ENCODE assay signal across 39 cellular contexts in the genomic region with DNA sequence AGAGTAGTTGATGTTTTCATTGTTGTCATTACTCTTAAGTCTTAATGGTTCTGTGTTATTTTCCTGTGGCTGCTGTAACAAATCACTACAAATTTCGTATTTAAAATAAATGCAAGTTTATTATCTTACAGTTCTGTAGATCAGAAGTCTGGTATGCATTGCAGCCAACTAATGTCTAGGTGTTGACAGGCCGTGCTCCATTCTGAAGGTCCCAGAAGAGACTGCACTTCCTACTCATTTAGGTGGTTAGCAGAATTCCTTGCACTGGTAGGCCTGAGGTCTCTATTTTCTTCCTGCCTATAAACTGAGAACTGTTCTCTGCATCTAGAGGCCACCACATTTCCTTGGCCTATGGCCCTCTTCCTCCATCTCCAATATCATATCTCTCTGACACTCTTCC.
"Had no signal": no experiment of that assay in that cellular context is flagged by ENCODE, and none has a peak within 500 bp of the region (broad histone marks: within the 10 kb centered on the region; RNA-seq: fewer than 3 reads in every experiment).

No MANE protein-coding gene starts in this region.

- H3K4me3 ChIP-seq: adrenal gland, ascending aorta, body of pancreas, breast epithelium had no signal

- H3K27ac Mint-ChIP-seq: activated naive CD4-positive, alpha-beta T cell treated with anti-CD3 and anti-CD28 coated beads for 36 hours; activated naive CD4-positive, alpha-beta T cell treated with anti-CD3 and anti-CD28 coated beads, Interleukin-2, amount 10 ng/mL, durations not matched to agents 7 days and 5 days; activated naive CD4-positive, alpha-beta T cell treated with anti-CD3 and anti-CD28 coated beads, Interleukin-2, amount 50 U/mL, for 24 hours; activated naive CD4-positive, alpha-beta T cell treated with anti-CD3 and anti-CD28 coated beads, Interleukin-2, amount 50 U/mL, for 72 hours; activated naive CD8-positive, alpha-beta T cell; activated naive CD8-positive, alpha-beta T cell treated with anti-CD3 and anti-CD28 coated beads for 36 hours; activated naive CD8-positive, alpha-beta T cell treated with anti-CD3 and anti-CD28 coated beads, Interleukin-2, amount 10 ng/mL, durations not matched to agents 7 days and 5 days; activated naive CD8-positive, alpha-beta T cell treated with anti-CD3 and anti-CD28 coated beads, Interleukin-2, amount 50 U/mL, for 24 hours; activated T-cell treated with anti-CD3 and anti-CD28 coated beads, Interleukin-2, amount 50 U/mL, for 24 hours; activated T-cell treated with anti-CD3 and anti-CD28 coated beads, Interleukin-2, amount 50 U/mL, for 72 hours; activated T-helper 1 cell treated with anti-CD3 and anti-CD28 coated beads, Interleukin-12 subunit alpha, Interleukin-12 subunit beta, Interleukin-2, Interleukin-4 antibody, amounts not matched to agents 30 ng/mL and 10 ng/mL and 1 ng/mL, durations not matched to agents 14 hours and 24 hours and 36 hours; activated T-helper 17 cell treated with anti-CD3 and anti-CD28 coated beads, Interleukin-2, amount 50 U/mL, for 72 hours; activated T-helper 2 cell treated with anti-CD3 and anti-CD28 coated beads, Interferon-gamma antibody, Interleukin-2, Interleukin-4, amounts not matched to agents 10 μg/mL and 5 μg/mL and 100 μg/mL, durations not matched to agents 14 hours and 24 hours and 36 hours had no signal

- ATAC-seq: activated naive CD4-positive, alpha-beta T cell treated with anti-CD3 and anti-CD28 coated beads, Interleukin-2, amount 50 U/mL, for 72 hours; activated naive CD8-positive, alpha-beta T cell treated with anti-CD3 and anti-CD28 coated beads, Interleukin-2, amount 50 U/mL, for 24 hours; activated T-cell treated with anti-CD3 and anti-CD28 coated beads, Interleukin-2, amount 50 U/mL, for 4 hours; activated T-cell treated with anti-CD3 and anti-CD28 coated beads, Interleukin-2, amount 50 U/mL, for 72 hours; activated T-helper 17 cell treated with anti-CD3 and anti-CD28 coated beads, Interleukin-2, amount 50 U/mL, for 72 hours; body of pancreas had no signal

- H3K27ac ChIP-seq: adrenal gland, ascending aorta, body of pancreas, brain microvascular endothelial cell, breast epithelium had no signal

- H3K36me3 Mint-ChIP-seq: activated naive CD4-positive, alpha-beta T cell treated with anti-CD3 and anti-CD28 coated beads, Interleukin-2, amount 50 U/mL, for 24 hours; brain had no signal

- FAIRE-seq: astrocyte had no signal

- H3K27me3 ChIP-seq: adrenal gland, ascending aorta, body of pancreas, brain microvascular endothelial cell, breast epithelium had no signal

- H3K27me3 Mint-ChIP-seq: activated naive CD4-positive, alpha-beta T cell treated with anti-CD3 and anti-CD28 coated beads, Interleukin-2, amount 10 ng/mL, durations not matched to agents 7 days and 5 days; activated naive CD4-positive, alpha-beta T cell treated with anti-CD3 and anti-CD28 coated beads, Interleukin-2, amount 50 U/mL, for 24 hours; activated naive CD8-positive, alpha-beta T cell; activated naive CD8-positive, alpha-beta T cell treated with anti-CD3 and anti-CD28 coated beads for 36 hours; activated naive CD8-positive, alpha-beta T cell treated with anti-CD3 and anti-CD28 coated beads, Interleukin-2, amount 10 ng/mL, durations not matched to agents 7 days and 5 days; activated naive CD8-positive, alpha-beta T cell treated with anti-CD3 and anti-CD28 coated beads, Interleukin-2, amount 50 U/mL, for 24 hours; activated T-cell treated with anti-CD3 and anti-CD28 coated beads, Interleukin-2, amount 50 U/mL, for 24 hours; activated T-helper 17 cell treated with anti-CD3 and anti-CD28 coated beads, Interleukin-2, amount 50 U/mL, for 72 hours; brain; central memory CD8-positive, alpha-beta T cell had no signal

- H3K36me3 ChIP-seq: adrenal gland, ascending aorta, brain microvascular endothelial cell, breast epithelium had no signal

- H3K9me3 ChIP-seq: adrenal gland, ascending aorta, body of pancreas, breast epithelium had no signal

- H3K4me3 Mint-ChIP-seq: activated naive CD4-positive, alpha-beta T cell treated with anti-CD3 and anti-CD28 coated beads for 36 hours; activated naive CD4-positive, alpha-beta T cell treated with anti-CD3 and anti-CD28 coated beads, Interleukin-2, amount 10 ng/mL, durations not matched to agents 7 days and 5 days; activated naive CD4-positive, alpha-beta T cell treated with anti-CD3 and anti-CD28 coated beads, Interleukin-2, amount 50 U/mL, for 24 hours; activated naive CD8-positive, alpha-beta T cell; activated naive CD8-positive, alpha-beta T cell treated with anti-CD3 and anti-CD28 coated beads for 36 hours; activated naive CD8-positive, alpha-beta T cell treated with anti-CD3 and anti-CD28 coated beads, Interleukin-2, amount 10 ng/mL, durations not matched to agents 7 days and 5 days; activated naive CD8-positive, alpha-beta T cell treated with anti-CD3 and anti-CD28 coated beads, Interleukin-2, amount 50 U/mL, for 24 hours; activated T-cell treated with anti-CD3 and anti-CD28 coated beads, Interleukin-2, amount 50 U/mL, for 24 hours; activated T-cell treated with anti-CD3 and anti-CD28 coated beads, Interleukin-2, amount 50 U/mL, for 4 hours; activated T-cell treated with anti-CD3 and anti-CD28 coated beads, Interleukin-2, amount 50 U/mL, for 72 hours; activated T-helper 1 cell treated with anti-CD3 and anti-CD28 coated beads, Interleukin-12 subunit alpha, Interleukin-12 subunit beta, Interleukin-2, Interleukin-4 antibody, amounts not matched to agents 30 ng/mL and 10 ng/mL and 1 ng/mL, durations not matched to agents 14 hours and 24 hours and 36 hours; activated T-helper 17 cell treated with anti-CD3 and anti-CD28 coated beads, Interleukin-2, amount 50 U/mL, for 72 hours; brain; central memory CD8-positive, alpha-beta T cell had no signal

- H3K4me1 Mint-ChIP-seq: central memory CD8-positive, alpha-beta T cell had no signal

- H3K9me3 Mint-ChIP-seq: activated naive CD4-positive, alpha-beta T cell treated with anti-CD3 and anti-CD28 coated beads for 36 hours; activated naive CD4-positive, alpha-beta T cell treated with anti-CD3 and anti-CD28 coated beads, Interleukin-2, amount 50 U/mL, for 24 hours; activated naive CD8-positive, alpha-beta T cell treated with anti-CD3 and anti-CD28 coated beads for 36 hours; activated naive CD8-positive, alpha-beta T cell treated with anti-CD3 and anti-CD28 coated beads, Interleukin-2, amount 50 U/mL, for 24 hours; activated T-cell treated with anti-CD3 and anti-CD28 coated beads, Interleukin-2, amount 50 U/mL, for 24 hours; activated T-cell treated with anti-CD3 and anti-CD28 coated beads, Interleukin-2, amount 50 U/mL, for 4 hours; activated T-helper 1 cell treated with anti-CD3 and anti-CD28 coated beads, Interleukin-12 subunit alpha, Interleukin-12 subunit beta, Interleukin-2, Interleukin-4 antibody, amounts not matched to agents 30 ng/mL and 10 ng/mL and 1 ng/mL, durations not matched to agents 14 hours and 24 hours and 36 hours; activated T-helper 17 cell treated with anti-CD3 and anti-CD28 coated beads, Interleukin-2, amount 50 U/mL, for 72 hours; activated T-helper 2 cell treated with anti-CD3 and anti-CD28 coated beads, Interferon-gamma antibody, Interleukin-2, Interleukin-4, amounts not matched to agents 10 μg/mL and 5 μg/mL and 100 μg/mL, durations not matched to agents 14 hours and 24 hours and 36 hours; brain; central memory CD8-positive, alpha-beta T cell had no signal

- DNase-seq: activated effector memory CD4-positive, alpha-beta T cell treated with anti-CD3 and anti-CD28 coated beads, Interleukin-2, amount 50 U/mL, for 16 hours; activated effector memory CD4-positive, alpha-beta T cell treated with Interleukin-2 at 50 U/mL for 16 hours; activated gamma-delta T cell; activated gamma-delta T cell treated with Interleukin-2 at 50 U/mL for 16 hours; activated naive CD4-positive, alpha-beta T cell; activated naive CD4-positive, alpha-beta T cell treated with anti-CD3 and anti-CD28 coated beads for 36 hours; activated naive CD4-positive, alpha-beta T cell treated with anti-CD3 and anti-CD28 coated beads, Interleukin-2, amount 10 ng/mL, durations not matched to agents 7 days and 5 days; activated naive CD4-positive, alpha-beta T cell treated with anti-CD3 and anti-CD28 coated beads, Interleukin-2, amount 50 U/mL, for 16 hours; activated naive CD4-positive, alpha-beta T cell treated with Interleukin-2 at 50 U/mL for 16 hours; activated naive CD8-positive, alpha-beta T cell treated with anti-CD3 and anti-CD28 coated beads for 36 hours; activated naive CD8-positive, alpha-beta T cell treated with anti-CD3 and anti-CD28 coated beads, Interleukin-2, amount 10 ng/mL, durations not matched to agents 7 days and 5 days; activated naive CD8-positive, alpha-beta T cell treated with anti-CD3 and anti-CD28 coated beads, Interleukin-2, amount 50 U/mL, for 24 hours; activated T-cell treated with anti-CD3 and anti-CD28 coated beads for 4 hours; activated T-cell treated with anti-CD3 and anti-CD28 coated beads, Interleukin-2, amount 50 U/mL, for 1 hour; activated T-cell treated with anti-CD3 and anti-CD28 coated beads, Interleukin-2, amount 50 U/mL, for 24 hours; activated T-cell treated with anti-CD3 and anti-CD28 coated beads, Interleukin-2, amount 50 U/mL, for 4 hours; activated T-cell treated with anti-CD3 and anti-CD28 coated beads, Interleukin-2, amount 50 U/mL, for 48 hours; activated T-cell treated with anti-CD3 and anti-CD28 coated beads, Interleukin-2, amount 50 U/mL, for 72 hours; adrenal gland; amniotic stem cell; amygdala; anterior cingulate cortex; aorta; body of pancreas; brain microvascular endothelial cell; caudate nucleus; central memory CD4-positive, alpha-beta T cell; cerebellar nuclear complex had no signal

- H3K4me1 ChIP-seq: adrenal gland, body of pancreas had no signal
